Comparison of ENCODE assay signal across 10 cellular contexts in the genomic region with DNA sequence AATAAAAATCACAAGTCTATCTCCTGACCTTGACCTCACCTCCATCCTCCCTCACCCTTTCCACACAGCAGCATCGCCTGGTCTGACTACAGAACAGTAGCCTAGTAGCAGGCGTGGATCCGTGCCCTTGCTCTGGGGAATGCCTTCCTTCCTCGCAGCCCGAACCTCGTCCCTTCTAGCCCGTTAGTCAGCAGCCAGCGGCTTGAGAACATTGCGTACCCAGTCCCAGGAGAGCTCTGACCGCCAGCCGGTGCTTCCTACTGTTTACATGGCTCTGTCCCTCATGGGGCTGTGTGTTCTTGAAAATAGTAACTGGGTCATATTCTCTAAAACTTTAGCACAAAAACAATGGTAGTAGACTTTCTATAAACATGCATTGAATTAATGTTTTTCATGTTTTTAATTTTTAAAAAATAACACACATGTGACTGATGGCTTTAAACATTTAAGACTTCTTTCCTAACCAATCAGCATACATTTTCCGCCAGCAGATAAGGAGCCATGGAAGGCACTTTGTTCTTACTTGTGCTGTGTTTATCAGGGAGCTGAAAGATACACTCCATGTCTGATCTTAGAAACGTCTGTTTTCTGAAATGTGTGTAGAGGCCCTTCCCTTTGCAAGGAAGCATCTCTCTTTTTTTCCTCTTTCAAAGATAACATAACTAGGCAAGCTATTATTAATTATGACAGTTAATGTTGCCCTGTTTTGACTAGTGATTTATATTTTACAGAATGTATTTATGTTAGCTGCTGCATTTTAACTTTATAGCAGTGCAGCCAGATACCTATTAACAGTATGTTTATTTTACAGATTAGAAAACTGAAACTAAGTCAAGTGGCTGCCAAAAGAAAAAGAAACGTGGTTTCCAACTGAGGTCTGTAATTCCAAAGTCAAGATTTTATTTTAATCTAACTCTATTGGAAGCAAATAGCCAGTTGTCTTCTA.
DNase-seq lines count a peak whose midpoint lies in the region; TF ChIP-seq lines count a peak whose summit lies in the region.
"Had no signal": no experiment of that assay in that cellular context is flagged by ENCODE, and none has a peak within 500 bp of the region (broad histone marks: within the 10 kb centered on the region; RNA-seq: fewer than 3 reads in every experiment).

No MANE protein-coding gene starts in this region.

- no peak overlapping the region for H2AFZ ChIP-seq in osteoblast (ENCODE audit: low read length)

- H3K9me3 Mint-ChIP-seq in activated CD4-positive, alpha-beta T cell treated with anti-CD3 and anti-CD28 coated beads, Interleukin-2, amount 10 ng/mL, durations not matched to agents 7 days and 5 days = no peaks in the 10 kb centered on the region

- no peaks in the 10 kb centered on the region for H4K20me1 ChIP-seq in osteoblast (ENCODE audit: insufficient read depth, low read length)

- TF ChIP-seq CTCF in osteoblast (IDR thresholded peaks at IDR 0.05; ENCODE audit: extremely low read depth, low read depth, low read length) = no peak
- no peak for TF ChIP-seq CTCF in uterus (IDR thresholded peaks at IDR 0.05)

- no peaks in the 10 kb centered on the region for H3K27me3 Mint-ChIP-seq in activated CD4-positive, alpha-beta T cell treated with anti-CD3 and anti-CD28 coated beads, Interleukin-2, amount 10 ng/mL, durations not matched to agents 7 days and 5 days
- H3K27me3 Mint-ChIP-seq: activated T-cell treated with anti-CD3 and anti-CD28 coated beads, Interleukin-2, amount 50 U/mL, for 24 hours; natural killer cell treated with Interleukin-12 subunit alpha and Interleukin-12 subunit beta and Interleukin-15 and Interleukin-18, amount 100 ng/mL, for 72 hours had no signal

- H3K27ac ChIP-seq in osteoblast (ENCODE audit: low read depth, low read length) (peak overlapping the region; percentile 43), uterus (peak overlapping the region; percentile 67 to 87)

- no peaks in the 10 kb centered on the region for H3K36me3 Mint-ChIP-seq in activated CD4-positive, alpha-beta T cell treated with anti-CD3 and anti-CD28 coated beads, Interleukin-2, amount 10 ng/mL, durations not matched to agents 7 days and 5 days (ENCODE audit: low read depth)
- H3K36me3 Mint-ChIP-seq: natural killer cell treated with Interleukin-12 subunit alpha and Interleukin-12 subunit beta and Interleukin-15 and Interleukin-18, amount 100 ng/mL, for 72 hours had no signal

- no peak overlapping the region for H3K27ac Mint-ChIP-seq in activated CD4-positive, alpha-beta T cell treated with anti-CD3 and anti-CD28 coated beads, Interleukin-2, amount 10 ng/mL, durations not matched to agents 7 days and 5 days
- H3K27ac Mint-ChIP-seq: activated T-cell treated with anti-CD3 and anti-CD28 coated beads, Interleukin-2, amount 50 U/mL, for 24 hours; natural killer cell treated with Interleukin-12 subunit alpha and Interleukin-12 subunit beta and Interleukin-15 and Interleukin-18, amount 100 ng/mL, for 72 hours had no signal

- H3K36me3 ChIP-seq in osteoblast (ENCODE audit: insufficient read depth, low read length) (no peaks in the 10 kb centered on the region), uterus (no peaks in the 10 kb centered on the region)

- peak overlapping the region; percentile 5 for H3K4me2 ChIP-seq in osteoblast (ENCODE audit: insufficient read depth, low read length)

- POLR2A ChIA-PET in activated CD4-positive, alpha-beta T cell treated with anti-CD3 and anti-CD28 coated beads, Interleukin-2, amount 10 ng/mL, durations not matched to agents 7 days and 5 days (lab: Charles Lee) = no interaction called here

- H3K27me3 ChIP-seq in osteoblast (ENCODE audit: insufficient read depth, low read length) (no peaks in the 10 kb centered on the region), uterus (no peaks in the 10 kb centered on the region)

- CTCF ChIA-PET in activated CD4-positive, alpha-beta T cell treated with anti-CD3 and anti-CD28 coated beads, Interleukin-2, amount 10 ng/mL, durations not matched to agents 7 days and 5 days (lab: Charles Lee) = no interaction called here

- no peaks in the 10 kb centered on the region for H3K9me3 ChIP-seq in osteoblast (ENCODE audit: low read depth, low read length)
- no peaks in the 10 kb centered on the region for H3K9me3 ChIP-seq in uterus

- intact Hi-C loops in uterus (cut with DNase I; ENCODE audit: low total_unique reads) = no loop called here

- H3K4me3 Mint-ChIP-seq in activated CD4-positive, alpha-beta T cell treated with anti-CD3 and anti-CD28 coated beads, Interleukin-2, amount 10 ng/mL, durations not matched to agents 7 days and 5 days = no peak overlapping the region
- H3K4me3 Mint-ChIP-seq: activated T-cell treated with anti-CD3 and anti-CD28 coated beads, Interleukin-2, amount 50 U/mL, for 24 hours; natural killer cell treated with Interleukin-12 subunit alpha and Interleukin-12 subunit beta and Interleukin-15 and Interleukin-18, amount 100 ng/mL, for 72 hours had no signal

- H3K4me1 ChIP-seq in osteoblast (ENCODE audit: insufficient read depth, low read length) (peaks cover 12% of the 10 kb centered on the region), uterus (peaks cover 0 to 6% of the 10 kb centered on the region in 2 donors)

- TF ChIP-seq POLR2A in uterus (IDR thresholded peaks at IDR 0.05) = no peak

- peak; percentile 96 for DNase-seq in amniotic epithelial cell (ENCODE audit: low read depth)
- DNase-seq in glomerular endothelial cell (ENCODE audit: extremely low read depth, low read depth, low spot score) = peak; percentile 39
- peak; percentile 87 for DNase-seq in osteoblast (ENCODE audit: insufficient read length, low spot score, missing footprints)
- DNase-seq in uterus = peak; percentile 86 to 92
- DNase-seq in DMS114 treated with DMSO at 0.1 percent for 48 hours (lab: John Stamatoyannopoulos, UW; ENCODE audit: unreplicated experiment) = no peak
- no peak for DNase-seq in activated CD4-positive, alpha-beta T cell treated with anti-CD3 and anti-CD28 coated beads, Interleukin-2, amount 10 ng/mL, durations not matched to agents 7 days and 5 days
- DNase-seq in NCI-H2029 (lab: John Stamatoyannopoulos, UW) = no peak
- DNase-seq: activated T-cell treated with anti-CD3 and anti-CD28 coated beads, Interleukin-2, amount 50 U/mL, for 24 hours; NCI-H1092 treated with DMSO at 0.1 percent for 48 hours had no signal

- no peaks in the 10 kb centered on the region for H3K79me2 ChIP-seq in osteoblast (ENCODE audit: insufficient read depth, low read length)

- no peaks in the 10 kb centered on the region for H3K4me1 Mint-ChIP-seq in activated CD4-positive, alpha-beta T cell treated with anti-CD3 and anti-CD28 coated beads, Interleukin-2, amount 10 ng/mL, durations not matched to agents 7 days and 5 days

- H3K4me3 ChIP-seq in osteoblast (ENCODE audit: insufficient read depth, low read length) (no peak overlapping the region), uterus (no peak overlapping the region)

Comparison
In these comparisons a context has a peak if more than half of its experiments do, and no peak if none do; other contexts are left out.
1. DNase-seq: peak in amniotic epithelial cell (single experiment), glomerular endothelial cell (single experiment), osteoblast (single experiment) and uterus (2 of 2); none in DMS114 treated with DMSO at 0.1 percent for 48 hours (single experiment), activated CD4-positive, alpha-beta T cell treated with anti-CD3 and anti-CD28 coated beads, Interleukin-2, amount 10 ng/mL, durations not matched to agents 7 days and 5 days (single experiment) and NCI-H2029 (single experiment).